ENCODE assay signal across 28 cellular contexts in genomic region chr20:33986560-33987216, GRCh38.
"Had no signal": no experiment of that assay in that cellular context is flagged by ENCODE, and none has a peak within 500 bp of the region (broad histone marks: within the 10 kb centered on the region; RNA-seq: fewer than 3 reads in every experiment).

No MANE protein-coding gene starts in this region.

- FAIRE-seq: colon, endometrium, endothelial cell of umbilical vein, frontal cortex had no signal

- DNase-seq: colonic mucosa; cortex of kidney; dermis blood vessel endothelial cell; dorsolateral prefrontal cortex; effector CD4-positive, alpha-beta T cell; effector CD8-positive, alpha-beta T cell; effector memory CD4-positive, alpha-beta T cell; effector memory CD8-positive, alpha-beta T cell; endodermal cell; erythroblast; esophagus squamous epithelium; foreskin fibroblast; foreskin keratinocyte; foreskin melanocyte; gastrocnemius medialis; glutamatergic neuron; head of caudate nucleus; heart left ventricle; heart right ventricle had no signal

- H3K27me3 ChIP-seq: colonic mucosa, dorsolateral prefrontal cortex, esophagus muscularis mucosa, esophagus squamous epithelium, gastrocnemius medialis, gastroesophageal sphincter, heart left ventricle, heart right ventricle had no signal

- H3K36me3 ChIP-seq: colonic mucosa, esophagus muscularis mucosa, esophagus squamous epithelium, gastrocnemius medialis, gastroesophageal sphincter, heart left ventricle, heart right ventricle had no signal

- H3K4me1 ChIP-seq: foreskin keratinocyte, gastrocnemius medialis had no signal

- ATAC-seq: effector memory CD8-positive, alpha-beta T cell; esophagus mucosa; foreskin keratinocyte; gastrocnemius medialis; gastroesophageal sphincter; heart left ventricle; heart right ventricle had no signal

- H3K9me3 ChIP-seq: colonic mucosa, esophagus muscularis mucosa, esophagus squamous epithelium, gastrocnemius medialis, gastroesophageal sphincter, heart left ventricle, heart right ventricle had no signal

- H3K4me3 ChIP-seq: colonic mucosa, coronary artery, dorsolateral prefrontal cortex, esophagus muscularis mucosa, esophagus squamous epithelium, gastrocnemius medialis, gastroesophageal sphincter, heart left ventricle, heart right ventricle had no signal

- H3K27ac ChIP-seq: colonic mucosa, coronary artery, dorsolateral prefrontal cortex, epithelial cell of prostate, esophagus muscularis mucosa, esophagus squamous epithelium, foreskin keratinocyte, gastrocnemius medialis, gastroesophageal sphincter, heart left ventricle, heart right ventricle had no signal
